8 cellular contexts compared by ENCODE assay signal in the genomic region with DNA sequence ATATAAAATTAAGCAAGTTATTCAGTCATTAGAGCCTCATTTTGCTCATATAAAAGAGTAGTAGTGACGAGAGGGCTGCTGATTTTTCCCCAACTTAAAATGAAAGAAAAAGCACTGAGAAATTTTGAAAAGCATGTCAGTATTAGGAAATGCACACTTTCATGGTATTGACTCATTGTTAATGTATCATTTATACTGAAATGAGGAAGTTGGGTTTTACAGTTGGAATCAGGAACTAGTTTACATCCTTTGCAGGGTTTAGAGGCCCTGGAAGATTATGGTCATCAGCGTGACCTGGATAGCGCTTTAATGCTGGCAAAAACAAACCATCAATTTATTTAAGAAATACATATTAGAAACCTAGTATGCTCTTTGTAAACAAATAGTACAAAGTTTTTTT.
DNase-seq lines count a peak whose midpoint lies in the region; ATAC-seq and TF ChIP-seq lines count a peak whose summit lies in the region.

No MANE protein-coding gene starts in this region.

- no peak overlapping the region for H3K27ac ChIP-seq in RWPE1

- H3K27me3 Mint-ChIP-seq in activated T-helper 2 cell treated with anti-CD3 and anti-CD28 coated beads, Interferon-gamma antibody, Interleukin-2, Interleukin-4, amounts not matched to agents 10 μg/mL and 5 μg/mL and 100 μg/mL, durations not matched to agents 14 hours and 24 hours and 36 hours (ENCODE audit: low read depth): no peaks in the 10 kb centered on the region
- H3K27me3 Mint-ChIP-seq in osteocyte (ENCODE audit: unreplicated experiment): no peaks in the 10 kb centered on the region

- no peak for TF ChIP-seq CTCF in osteocyte (IDR thresholded peaks at IDR 0.05)
- no peak for TF ChIP-seq CTCF in RWPE1 (conservative IDR thresholded peaks at IDR 0.05; ENCODE audit: low read depth)

- peak overlapping the region; percentile 76 for H3K27ac Mint-ChIP-seq in activated T-helper 2 cell treated with anti-CD3 and anti-CD28 coated beads, Interferon-gamma antibody, Interleukin-2, Interleukin-4, amounts not matched to agents 10 μg/mL and 5 μg/mL and 100 μg/mL, durations not matched to agents 14 hours and 24 hours and 36 hours
- H3K27ac Mint-ChIP-seq in osteocyte (ENCODE audit: unreplicated experiment): no peak overlapping the region

- H3K4me3 Mint-ChIP-seq in activated T-helper 2 cell treated with anti-CD3 and anti-CD28 coated beads, Interferon-gamma antibody, Interleukin-2, Interleukin-4, amounts not matched to agents 10 μg/mL and 5 μg/mL and 100 μg/mL, durations not matched to agents 14 hours and 24 hours and 36 hours (ENCODE audit: low read depth): no peak overlapping the region
- no peak overlapping the region for H3K4me3 Mint-ChIP-seq in osteocyte (ENCODE audit: unreplicated experiment)

- H3K36me3 Mint-ChIP-seq in activated T-helper 2 cell treated with anti-CD3 and anti-CD28 coated beads, Interferon-gamma antibody, Interleukin-2, Interleukin-4, amounts not matched to agents 10 μg/mL and 5 μg/mL and 100 μg/mL, durations not matched to agents 14 hours and 24 hours and 36 hours (ENCODE audit: low read depth): no peaks in the 10 kb centered on the region
- no peaks in the 10 kb centered on the region for H3K36me3 Mint-ChIP-seq in osteocyte (ENCODE audit: unreplicated experiment)

- peaks cover 39% of the 10 kb centered on the region for H3K4me1 Mint-ChIP-seq in activated T-helper 2 cell treated with anti-CD3 and anti-CD28 coated beads, Interferon-gamma antibody, Interleukin-2, Interleukin-4, amounts not matched to agents 10 μg/mL and 5 μg/mL and 100 μg/mL, durations not matched to agents 14 hours and 24 hours and 36 hours (ENCODE audit: low read depth)
- peaks cover 23% of the 10 kb centered on the region for H3K4me1 Mint-ChIP-seq in osteocyte (ENCODE audit: unreplicated experiment)

- intact Hi-C loops in activated T-helper 2 cell treated with anti-CD3 and anti-CD28 coated beads, Interferon-gamma antibody, Interleukin-2, Interleukin-4, amounts not matched to agents 10 μg/mL and 5 μg/mL and 100 μg/mL, durations not matched to agents 14 hours and 24 hours and 36 hours (cut with micrococcal nuclease): loop anchor here (5.0 kb wide), 1 partner anchor 87 kb away; no protein-coding TSS in a partner anchor
- intact Hi-C loops in Right ventricle myocardium inferior (cut with DNase I): no loop called here

- POLR2A ChIA-PET in RWPE1 (lab: Yijun Ruan, JAX; ENCODE audit: low non-redundant PET): no interaction called here

- peak; percentile 85 for ATAC-seq in GM19395 (IDR thresholded peaks at IDR 0.05; ENCODE audit: unreplicated experiment)
- peak; percentile 77 for ATAC-seq in HG03432 (IDR thresholded peaks at IDR 0.05; ENCODE audit: unreplicated experiment)
- ATAC-seq in Right ventricle myocardium inferior: no peak

- CTCF ChIA-PET in RWPE1 (lab: Yijun Ruan, JAX): no interaction called here

- peak; percentile 96 to 98 for DNase-seq in AML-193 (lab: John Stamatoyannopoulos, UW)
- no peak for DNase-seq in activated T-helper 2 cell treated with anti-CD3 and anti-CD28 coated beads, Interferon-gamma antibody, Interleukin-2, Interleukin-4, amounts not matched to agents 10 μg/mL and 5 μg/mL and 100 μg/mL, durations not matched to agents 14 hours and 24 hours and 36 hours (ENCODE audit: low spot score)
- DNase-seq in osteocyte (ENCODE audit: extremely low spot score, unreplicated experiment): no peak
- no peak for DNase-seq in epidermal melanocyte (ENCODE audit: insufficient read length, low spot score)
- DNase-seq in Right ventricle myocardium inferior (ENCODE audit: missing footprints): no peak
- no peak for DNase-seq in RWPE1 (ENCODE audit: low spot score)

- H3K9me3 Mint-ChIP-seq in activated T-helper 2 cell treated with anti-CD3 and anti-CD28 coated beads, Interferon-gamma antibody, Interleukin-2, Interleukin-4, amounts not matched to agents 10 μg/mL and 5 μg/mL and 100 μg/mL, durations not matched to agents 14 hours and 24 hours and 36 hours: no peaks in the 10 kb centered on the region
- no peaks in the 10 kb centered on the region for H3K9me3 Mint-ChIP-seq in osteocyte (ENCODE audit: unreplicated experiment)

Comparison
In these comparisons a context has a peak if more than half of its experiments do, and no peak if none do; other contexts are left out.
1. DNase-seq: peak in AML-193 (2 of 2); none in activated T-helper 2 cell treated with anti-CD3 and anti-CD28 coated beads, Interferon-gamma antibody, Interleukin-2, Interleukin-4, amounts not matched to agents 10 μg/mL and 5 μg/mL and 100 μg/mL, durations not matched to agents 14 hours and 24 hours and 36 hours (single experiment), osteocyte (single experiment), epidermal melanocyte (single experiment), Right ventricle myocardium inferior (single experiment) and RWPE1 (single experiment).